11 cellular contexts compared by ENCODE assay signal in genomic region chr15:40334541-40334940, GRCh38. TPM values are rescaled to one million over a fixed set of nuclear protein-coding genes. Genes with fewer than 3 reads are reported as not detected.
A peak's percentile ranks its signal among the peaks of the same experiment; 100 is the strongest.
DNase-seq lines count a peak whose midpoint lies in the region; ATAC-seq and TF ChIP-seq lines count a peak whose summit lies in the region.
"Had no signal": no experiment of that assay in that cellular context is flagged by ENCODE, and none has a peak within 500 bp of the region (broad histone marks: within the 10 kb centered on the region; RNA-seq: fewer than 3 reads in every experiment).

No MANE protein-coding gene starts in this region.

- intact Hi-C loops in ascending aorta (cut with DNase I) = no loop called here
- intact Hi-C loops in lower lobe of right lung (cut with DNase I) = no loop called here
- intact Hi-C loops in ovary (cut with DNase I) = no loop called here

- H3K4me3 ChIP-seq in HL-60 (replicated peaks; ENCODE audit: insufficient read depth, low read length) = no peak overlapping the region
- no peak overlapping the region for H3K4me3 ChIP-seq in ascending aorta
- no peak overlapping the region for H3K4me3 ChIP-seq in lower lobe of right lung
- H3K4me3 ChIP-seq in stomach smooth muscle (ENCODE audit: low read length in 2 of 2) = no peak overlapping the region
- H3K4me3 ChIP-seq in ovary = no peak overlapping the region

- DNase-seq in HL-60 (ENCODE audit: low read depth in 1 of 2, low spot score in 1 of 2) = no peak
- DNase-seq in ascending aorta (ENCODE audit: low spot score in 2 of 2) = no peak
- DNase-seq in lower lobe of right lung = no peak
- no peak for DNase-seq in activated T-cell treated with anti-CD3 and anti-CD28 coated beads, Interleukin-2, amount 50 U/mL, for 72 hours
- DNase-seq in ovary = no peak
- no peak for DNase-seq in T-helper 9 cell
- DNase-seq in NCI-H146 (lab: John Stamatoyannopoulos, UW) = no peak
- DNase-seq: activated CD4-positive, alpha-beta memory T cell treated with anti-CD3 and anti-CD28 coated beads, Interleukin-2, amount 10 ng/mL, durations not matched to agents 7 days and 5 days; activated naive CD8-positive, alpha-beta T cell treated with anti-CD3 and anti-CD28 coated beads, Interleukin-2, amount 50 U/mL, for 24 hours; NCI-H774 had no signal

- H3K27me3 ChIP-seq in HL-60 (ENCODE audit: insufficient read depth, poor library complexity, severe bottlenecking) (no peaks in the 10 kb centered on the region), ascending aorta (no peaks in the 10 kb centered on the region), lower lobe of right lung (ENCODE audit: low read depth) (no peaks in the 10 kb centered on the region), stomach smooth muscle (ENCODE audit: control insufficient read depth in 1 of 2, insufficient read depth in 2 of 2, low read length in 2 of 2) (no peaks in the 10 kb centered on the region), ovary (no peaks in the 10 kb centered on the region)

- H3K4me3 Mint-ChIP-seq in activated T-cell treated with anti-CD3 and anti-CD28 coated beads, Interleukin-2, amount 50 U/mL, for 72 hours = peak overlapping the region in 1 of 2 donors; percentile 59
- H3K4me3 Mint-ChIP-seq: activated CD4-positive, alpha-beta memory T cell treated with anti-CD3 and anti-CD28 coated beads, Interleukin-2, amount 10 ng/mL, durations not matched to agents 7 days and 5 days; activated naive CD8-positive, alpha-beta T cell treated with anti-CD3 and anti-CD28 coated beads, Interleukin-2, amount 50 U/mL, for 24 hours had no signal

- H3K9ac ChIP-seq in stomach smooth muscle (ENCODE audit: low read length in 2 of 2) = peak overlapping the region; percentile 74 to 80

- H3K36me3 ChIP-seq in ascending aorta = peaks cover 4 to 7% of the 10 kb centered on the region in 2 donors
- peaks cover 27% of the 10 kb centered on the region for H3K36me3 ChIP-seq in lower lobe of right lung
- peaks cover 11 to 12% of the 10 kb centered on the region in 2 donors for H3K36me3 ChIP-seq in stomach smooth muscle (ENCODE audit: control insufficient read depth in 2 of 2, insufficient read depth in 2 of 2, low read length in 2 of 2)
- H3K36me3 ChIP-seq in ovary = no peaks in the 10 kb centered on the region

- no peaks in the 10 kb centered on the region for H3K9me3 Mint-ChIP-seq in activated T-cell treated with anti-CD3 and anti-CD28 coated beads, Interleukin-2, amount 50 U/mL, for 72 hours
- H3K9me3 Mint-ChIP-seq: activated CD4-positive, alpha-beta memory T cell treated with anti-CD3 and anti-CD28 coated beads, Interleukin-2, amount 10 ng/mL, durations not matched to agents 7 days and 5 days; activated naive CD8-positive, alpha-beta T cell treated with anti-CD3 and anti-CD28 coated beads, Interleukin-2, amount 50 U/mL, for 24 hours had no signal

- no peak for ATAC-seq in lower lobe of right lung
- ATAC-seq in activated T-cell treated with anti-CD3 and anti-CD28 coated beads, Interleukin-2, amount 50 U/mL, for 72 hours (replicated peaks in 1 of 2) = no peak

- no peak overlapping the region for H3K27ac Mint-ChIP-seq in activated T-cell treated with anti-CD3 and anti-CD28 coated beads, Interleukin-2, amount 50 U/mL, for 72 hours
- H3K27ac Mint-ChIP-seq: activated naive CD8-positive, alpha-beta T cell treated with anti-CD3 and anti-CD28 coated beads, Interleukin-2, amount 50 U/mL, for 24 hours had no signal

- no peaks in the 10 kb centered on the region for H3K36me3 Mint-ChIP-seq in activated T-cell treated with anti-CD3 and anti-CD28 coated beads, Interleukin-2, amount 50 U/mL, for 72 hours (ENCODE audit: insufficient read depth in 2 of 2)

- TF ChIP-seq EP300 in ovary (IDR thresholded peaks at IDR 0.05) = no peak

- peak overlapping the region; percentile 85 for H3K27ac ChIP-seq in HL-60 (replicated peaks)
- peak overlapping the region; percentile 98 to 99 for H3K27ac ChIP-seq in ascending aorta
- H3K27ac ChIP-seq in lower lobe of right lung = peak overlapping the region; percentile 90
- peak overlapping the region; percentile 99 for H3K27ac ChIP-seq in stomach smooth muscle (ENCODE audit: low read length)
- H3K27ac ChIP-seq in ovary = no peak overlapping the region

- peaks cover 18% of the 10 kb centered on the region for H3K4me1 Mint-ChIP-seq in activated T-cell treated with anti-CD3 and anti-CD28 coated beads, Interleukin-2, amount 50 U/mL, for 72 hours (ENCODE audit: low read depth)

- H3K27me3 Mint-ChIP-seq in activated T-cell treated with anti-CD3 and anti-CD28 coated beads, Interleukin-2, amount 50 U/mL, for 72 hours (ENCODE audit: low read depth) = no peaks in the 10 kb centered on the region
- H3K27me3 Mint-ChIP-seq: activated CD4-positive, alpha-beta memory T cell treated with anti-CD3 and anti-CD28 coated beads, Interleukin-2, amount 10 ng/mL, durations not matched to agents 7 days and 5 days; activated naive CD8-positive, alpha-beta T cell treated with anti-CD3 and anti-CD28 coated beads, Interleukin-2, amount 50 U/mL, for 24 hours had no signal

- H3K4me1 ChIP-seq in ascending aorta (peaks cover 44 to 89% of the 10 kb centered on the region in 2 donors), lower lobe of right lung (peaks cover 100% of the 10 kb centered on the region), stomach smooth muscle (ENCODE audit: control insufficient read depth, insufficient read depth, low read length) (peaks cover 98% of the 10 kb centered on the region), ovary (ENCODE audit: insufficient read depth) (peaks cover 17% of the 10 kb centered on the region)

- 73 to 92% (median 87%) methylated on average over 2 to 3 of the region's 3 CpGs for WGBS in ovary, 3 donors

- no peaks in the 10 kb centered on the region for H3K9me3 ChIP-seq in ascending aorta
- no peaks in the 10 kb centered on the region for H3K9me3 ChIP-seq in lower lobe of right lung
- no peaks in the 10 kb centered on the region for H3K9me3 ChIP-seq in stomach smooth muscle (ENCODE audit: control insufficient read depth in 2 of 2, low read length in 2 of 2)
- H3K9me3 ChIP-seq in ovary = no peaks in the 10 kb centered on the region

- TF ChIP-seq CTCF in HL-60 (IDR thresholded peaks at IDR 0.05; ENCODE audit: insufficient read depth, low read length) (no peak), ascending aorta (IDR thresholded peaks at IDR 0.05) (no peak), lower lobe of right lung (IDR thresholded peaks at IDR 0.05) (no peak), ovary (IDR thresholded peaks at IDR 0.05) (no peak)

- no peak for TF ChIP-seq POLR2A in ovary (IDR thresholded peaks at IDR 0.05)

RNA-seq across cellular contexts. Expression of gene CCDC9B, which starts 6.2 kb away (rescaled TPM):
- total RNA-seq in ascending aorta (55.8 TPM), lower lobe of right lung (71.4 TPM), ovary (10 to 100 TPM in 4 of 7 donors, 1 to 10 TPM in 3; 1.8 to 22.2 (median 12.7) TPM)
- 1 to 10 TPM; 1.0 to 1.6 TPM for total RNA-seq in activated T-cell treated with anti-CD3 and anti-CD28 coated beads, Interleukin-2, amount 50 U/mL, for 72 hours
- 1 to 10 TPM; 2.9 to 4.3 TPM for polyA plus RNA-seq in ovary

RNA-seq across cellular contexts. Expression of gene INAFM2, which starts 11.0 kb away (rescaled TPM):
- total RNA-seq in ascending aorta = 69.8 TPM
- 33.8 TPM for total RNA-seq in lower lobe of right lung
- 10 to 100 TPM in 1 of 2 donors, 1 to 10 TPM in 1; 7.1 to 10.2 TPM for total RNA-seq in activated T-cell treated with anti-CD3 and anti-CD28 coated beads, Interleukin-2, amount 50 U/mL, for 72 hours
- total RNA-seq in ovary = 10 to 100 TPM in 6 of 7 donors, 1 to 10 TPM in 1; 8.1 to 50.6 (median 30.6) TPM
- polyA plus RNA-seq in ovary = 10 to 100 TPM in 1 of 2 donors, 1 to 10 TPM in 1; 7.4 to 31.2 TPM

RNA-seq across cellular contexts. Expression of gene PHGR1, which starts 16.3 kb away (rescaled TPM):
- total RNA-seq in ascending aorta = not detected
- not detected for total RNA-seq in lower lobe of right lung
- total RNA-seq in activated T-cell treated with anti-CD3 and anti-CD28 coated beads, Interleukin-2, amount 50 U/mL, for 72 hours = not detected
- 1 to 10 TPM in 1 of 7 donors, not detected in 6; 4.5 TPM for total RNA-seq in ovary
- polyA plus RNA-seq in ovary = under 1 TPM in 1 of 2 donors, not detected in 1; 0.96 TPM
- total RNA-seq: activated CD4-positive, alpha-beta memory T cell treated with anti-CD3 and anti-CD28 coated beads, Interleukin-2, amount 10 ng/mL, durations not matched to agents 7 days and 5 days had no signal

RNA-seq across cellular contexts. Expression of gene DISP2, which starts 23.5 kb away (rescaled TPM):
- total RNA-seq in ascending aorta = 0.32 TPM
- 4.3 TPM for total RNA-seq in lower lobe of right lung
- under 1 TPM; 0.19 to 0.34 TPM for total RNA-seq in activated T-cell treated with anti-CD3 and anti-CD28 coated beads, Interleukin-2, amount 50 U/mL, for 72 hours
- 10 to 100 TPM in 1 of 7 donors, 1 to 10 TPM in 3, under 1 TPM in 1, not detected in 2; 0.48 to 12.9 (median 1.5) TPM for total RNA-seq in ovary
- polyA plus RNA-seq in ovary = 1 to 10 TPM; 2.3 to 8.2 TPM

RNA-seq across cellular contexts. Expression of gene PLCB2, which starts 26.8 kb away (rescaled TPM):
- total RNA-seq in ascending aorta = 6.9 TPM
- 105 TPM for total RNA-seq in lower lobe of right lung
- total RNA-seq in activated T-cell treated with anti-CD3 and anti-CD28 coated beads, Interleukin-2, amount 50 U/mL, for 72 hours = 10 to 100 TPM; 90.4 to 91.8 TPM
- total RNA-seq in ovary = 10 to 100 TPM in 1 of 7 donors, 1 to 10 TPM in 6; 1.9 to 13.9 (median 6.0) TPM
- polyA plus RNA-seq in ovary = 1 to 10 TPM; 3.2 to 8.6 TPM

Comparison
In these comparisons a context has a peak if more than half of its experiments do, and no peak if none do; other contexts are left out.
1. H3K27ac ChIP-seq: peak in HL-60 (single experiment), ascending aorta (2 of 2), lower lobe of right lung (single experiment) and stomach smooth muscle (single experiment); none in ovary (0 of 2).